Comparison of ENCODE assay signal across 24 cellular contexts in the genomic region with DNA sequence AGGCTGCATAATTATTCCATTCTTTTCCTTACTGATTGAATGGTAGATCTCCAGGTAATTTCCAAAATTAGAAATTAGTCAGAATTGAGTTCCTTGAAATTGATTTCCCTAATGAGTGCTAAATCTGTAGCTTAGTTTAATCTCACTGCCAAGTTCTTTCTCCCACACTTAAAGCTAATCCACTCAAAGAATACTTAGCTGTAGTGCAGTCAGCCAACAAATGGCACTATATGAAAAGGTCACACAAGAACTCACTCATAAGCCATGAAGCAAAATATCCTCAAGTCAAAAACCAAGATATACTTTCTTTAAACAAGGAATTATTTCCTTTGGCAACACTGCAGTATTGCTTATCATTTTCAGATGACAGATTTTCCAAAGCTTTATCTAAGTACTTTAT.
"Had no signal": no experiment of that assay in that cellular context is flagged by ENCODE, and none has a peak within 500 bp of the region (broad histone marks: within the 10 kb centered on the region; RNA-seq: fewer than 3 reads in every experiment).

No MANE protein-coding gene starts in this region.

- H3K9me3 ChIP-seq: gastroesophageal sphincter, prostate gland, right lobe of liver, SJSA1, stomach, testis had no signal

- ATAC-seq: activated naive CD8-positive, alpha-beta T cell treated with anti-CD3 and anti-CD28 coated beads, Interleukin-2, amount 50 U/mL, for 24 hours; activated T-cell treated with anti-CD3 and anti-CD28 coated beads, Interleukin-2, amount 50 U/mL, for 4 hours; gastroesophageal sphincter; right lobe of liver had no signal

- H3K27me3 Mint-ChIP-seq: activated CD4-positive, alpha-beta memory T cell treated with anti-CD3 and anti-CD28 coated beads, Interleukin-2, amount 10 ng/mL, durations not matched to agents 7 days and 5 days; activated naive CD4-positive, alpha-beta T cell treated with anti-CD3 and anti-CD28 coated beads, Interleukin-2, amount 10 ng/mL, durations not matched to agents 7 days and 5 days; activated naive CD8-positive, alpha-beta T cell treated with anti-CD3 and anti-CD28 coated beads, Interleukin-2, amount 50 U/mL, for 24 hours; type B pancreatic cell had no signal

- H3K4me2 ChIP-seq: smooth muscle cell had no signal

- H3K4me3 ChIP-seq: gastroesophageal sphincter, lung, prostate gland, right lobe of liver, SJSA1, smooth muscle cell, stomach, testis had no signal

- H3K27ac ChIP-seq: brain microvascular endothelial cell, prostate gland, right lobe of liver, SJSA1, stomach, testis had no signal

- H3K36me3 ChIP-seq: prostate gland had no signal

- H3K9me3 Mint-ChIP-seq: activated CD4-positive, alpha-beta memory T cell treated with anti-CD3 and anti-CD28 coated beads, Interleukin-2, amount 10 ng/mL, durations not matched to agents 7 days and 5 days; activated naive CD4-positive, alpha-beta T cell treated with anti-CD3 and anti-CD28 coated beads, Interleukin-2, amount 10 ng/mL, durations not matched to agents 7 days and 5 days; activated naive CD8-positive, alpha-beta T cell treated with anti-CD3 and anti-CD28 coated beads, Interleukin-2, amount 50 U/mL, for 24 hours; activated T-cell treated with anti-CD3 and anti-CD28 coated beads, Interleukin-2, amount 50 U/mL, for 4 hours; type B pancreatic cell had no signal

- H3K27ac Mint-ChIP-seq: activated CD4-positive, alpha-beta memory T cell treated with anti-CD3 and anti-CD28 coated beads, Interleukin-2, amount 10 ng/mL, durations not matched to agents 7 days and 5 days; activated naive CD8-positive, alpha-beta T cell treated with anti-CD3 and anti-CD28 coated beads, Interleukin-2, amount 50 U/mL, for 24 hours; type B pancreatic cell had no signal

- H3K4me1 ChIP-seq: prostate gland, right lobe of liver, testis had no signal

- DNase-seq: activated CD4-positive, alpha-beta memory T cell treated with anti-CD3 and anti-CD28 coated beads, Interleukin-2, amount 10 ng/mL, durations not matched to agents 7 days and 5 days; activated CD4-positive, alpha-beta T cell treated with anti-CD3 and anti-CD28 coated beads for 48 hours; activated CD4-positive, CD25-positive, alpha-beta regulatory T cell; activated effector memory CD4-positive, alpha-beta T cell treated with Interleukin-2 at 50 U/mL for 16 hours; activated naive CD4-positive, alpha-beta T cell treated with anti-CD3 and anti-CD28 coated beads, Interleukin-2, amount 10 ng/mL, durations not matched to agents 7 days and 5 days; activated naive CD8-positive, alpha-beta T cell treated with anti-CD3 and anti-CD28 coated beads, Interleukin-2, amount 50 U/mL, for 24 hours; activated T-cell treated with anti-CD3 and anti-CD28 coated beads, Interleukin-2, amount 50 U/mL, for 4 hours; anterior cingulate cortex; brain microvascular endothelial cell; cortex of kidney; midbrain; occipital lobe; right lobe of liver; stimulated activated CD4-positive, alpha-beta T cell treated with anti-CD3 and anti-CD28 coated beads, Interleukin-4, amount 100 ng/mL, for 1 hour; stomach; SW 1271; testis had no signal

- FAIRE-seq: endometrium had no signal

- H3K27me3 ChIP-seq: brain microvascular endothelial cell, gastroesophageal sphincter, right lobe of liver, SJSA1, stomach, testis had no signal

- H3K4me3 Mint-ChIP-seq: activated CD4-positive, alpha-beta memory T cell treated with anti-CD3 and anti-CD28 coated beads, Interleukin-2, amount 10 ng/mL, durations not matched to agents 7 days and 5 days; activated naive CD4-positive, alpha-beta T cell treated with anti-CD3 and anti-CD28 coated beads, Interleukin-2, amount 10 ng/mL, durations not matched to agents 7 days and 5 days; activated naive CD8-positive, alpha-beta T cell treated with anti-CD3 and anti-CD28 coated beads, Interleukin-2, amount 50 U/mL, for 24 hours; activated T-cell treated with anti-CD3 and anti-CD28 coated beads, Interleukin-2, amount 50 U/mL, for 4 hours; type B pancreatic cell had no signal
